ENCODE assay signal across 7 cellular contexts in genomic region chr1:113090051-113090450, GRCh38.
"Had no signal": no experiment of that assay in that cellular context is flagged by ENCODE, and none has a peak within 500 bp of the region (broad histone marks: within the 10 kb centered on the region; RNA-seq: fewer than 3 reads in every experiment).

No MANE protein-coding gene starts in this region.

- DNase-seq: H9, HCEC 1CT, KBM-7 had no signal

- ATAC-seq: GM23338 had no signal

- H3K4me3 ChIP-seq: GM23338 had no signal

- FAIRE-seq: H1, H54, HTR-8/SVneo had no signal

- H3K4me2 ChIP-seq: GM23338 had no signal

- H2AFZ ChIP-seq: GM23338 had no signal
